ENCODE assay signal across 1 cellular context in genomic region chr5:99004960-99005359, GRCh38.
TF ChIP-seq lines count a peak whose summit lies in the region.

No MANE protein-coding gene starts in this region.

TF ChIP-seq in GM12878, 131 proteins besides CTCF, POLR2A, EP300 and RAD21 (continued from another document and continues in another):
- no peak for TF ChIP-seq ZBTB33 (IDR thresholded peaks at IDR 0.05)
- TF ChIP-seq SUPT20H (IDR thresholded peaks at IDR 0.05; ENCODE audit: borderline replicate concordance, control insufficient read depth, low read depth, low read length), result no peak
- peak; percentile 71 for TF ChIP-seq BCL11A (IDR thresholded peaks at IDR 0.05; ENCODE audit: low read depth, low read length)
- no peak for TF ChIP-seq TARDBP (IDR thresholded peaks at IDR 0.05; ENCODE audit: borderline replicate concordance)
- 0 out of 2 replicates have a peak, but pooled peaks have one; percentile 39 for TF ChIP-seq MEF2A (IDR thresholded peaks at IDR 0.05; ENCODE audit: insufficient read depth, low read depth, low read length)
- no peak for TF ChIP-seq SMAD1 (IDR thresholded peaks at IDR 0.05; ENCODE audit: low read depth, partially characterized antibody)
- peak; percentile 96 for TF ChIP-seq PKNOX1 (IDR thresholded peaks at IDR 0.05)
- TF ChIP-seq SP1 (IDR thresholded peaks at IDR 0.05; ENCODE audit: low read depth, low read length), result no peak
- TF ChIP-seq E4F1 (IDR thresholded peaks at IDR 0.05; ENCODE audit: borderline replicate concordance, partially characterized antibody), result no peak
- no peak for TF ChIP-seq HSF1 (IDR thresholded peaks at IDR 0.05; ENCODE audit: low read depth, low read length)
- no peak; a peak in 1 of 4 replicates for TF ChIP-seq ETV6 (conservative IDR thresholded peaks at IDR 0.05 in 1 of 2, IDR thresholded peaks at IDR 0.05 in 1 of 2; ENCODE audit: borderline replicate concordance in 1 of 2, low read depth in 1 of 2)
- TF ChIP-seq ELK1 (IDR thresholded peaks at IDR 0.05; ENCODE audit: low read depth, low read length), result no peak
- peak; percentile 96 for TF ChIP-seq POU2F2 (IDR thresholded peaks at IDR 0.05; ENCODE audit: borderline replicate concordance, low read depth, low read length)
- TF ChIP-seq STAT1 (conservative IDR thresholded peaks at IDR 0.05), result no peak
- no peak for TF ChIP-seq NFYA (IDR thresholded peaks at IDR 0.05; ENCODE audit: borderline replicate concordance, low read depth, low read length)
- TF ChIP-seq NR2C1 (IDR thresholded peaks at IDR 0.05), result no peak
- TF ChIP-seq SREBF1 (IDR thresholded peaks at IDR 0.05; ENCODE audit: low read length), result no peak
- TF ChIP-seq MAX (IDR thresholded peaks at IDR 0.05; ENCODE audit: low read depth, low read length), result no peak
- peak; percentile 68 for TF ChIP-seq CBFB (IDR thresholded peaks at IDR 0.05; ENCODE audit: low read depth)
- peak in 1 of 2 experiments; percentile 40; a peak in 1 of 4 replicates for TF ChIP-seq IKZF2 (IDR thresholded peaks at IDR 0.05)
- TF ChIP-seq RELA (IDR thresholded peaks at IDR 0.05; ENCODE audit: borderline replicate concordance, partially characterized antibody), result no peak
- TF ChIP-seq USF2 (IDR thresholded peaks at IDR 0.05; ENCODE audit: borderline replicate concordance, low read depth, low read length), result no peak
- TF ChIP-seq RAD51 (IDR thresholded peaks at IDR 0.05), result no peak
- no peak for TF ChIP-seq MTA3 (IDR thresholded peaks at IDR 0.05; ENCODE audit: borderline replicate concordance, low read length)
- no peak for TF ChIP-seq CHD4 (IDR thresholded peaks at IDR 0.05)
- TF ChIP-seq JUNB (IDR thresholded peaks at IDR 0.05), result peak; percentile 58; the same call in 1 of the 2 replicates
- TF ChIP-seq CUX1 (IDR thresholded peaks at IDR 0.05; ENCODE audit: insufficient replicate concordance, low read depth, low read length), result no peak
- TF ChIP-seq USF1 (IDR thresholded peaks at IDR 0.05; ENCODE audit: borderline replicate concordance, extremely low read length, insufficient read depth, low read depth, low read length), result no peak
- TF ChIP-seq NR2C2 (IDR thresholded peaks at IDR 0.05; ENCODE audit: borderline replicate concordance, control insufficient read depth, insufficient read length, low read depth), result no peak
- TF ChIP-seq MTA2 (IDR thresholded peaks at IDR 0.05; ENCODE audit: low read depth), result peak; percentile 67; the same call in 1 of the 2 replicates
- TF ChIP-seq POLR2AphosphoS2 (IDR thresholded peaks at IDR 0.05; ENCODE audit: low read depth, low read length), result no peak
- peak; percentile 58 for TF ChIP-seq ZNF24 (IDR thresholded peaks at IDR 0.05)
- no peak for TF ChIP-seq RBBP5 (conservative IDR thresholded peaks at IDR 0.05)
- no peak for TF ChIP-seq KLF5 (IDR thresholded peaks at IDR 0.05; ENCODE audit: partially characterized antibody)
- no peak for TF ChIP-seq ZNF622 (IDR thresholded peaks at IDR 0.05)
- 0 out of 2 replicates have a peak, but pooled peaks have one; percentile 30 for TF ChIP-seq YY1 (IDR thresholded peaks at IDR 0.05; ENCODE audit: low read depth, low read length)
- no peak for TF ChIP-seq RB1 (IDR thresholded peaks at IDR 0.05; ENCODE audit: borderline replicate concordance)
- TF ChIP-seq RELB (IDR thresholded peaks at IDR 0.05; ENCODE audit: low read depth), result no peak
- TF ChIP-seq ATF3 (IDR thresholded peaks at IDR 0.05; ENCODE audit: borderline replicate concordance, extremely low read depth, low read depth, low read length), result no peak
- no peak for TF ChIP-seq RFX5 (IDR thresholded peaks at IDR 0.05; ENCODE audit: low read depth, low read length)
- TF ChIP-seq ZNF274 (IDR thresholded peaks at IDR 0.05; ENCODE audit: insufficient read depth, insufficient read length), result no peak
- TF ChIP-seq WRNIP1 (IDR thresholded peaks at IDR 0.05; ENCODE audit: borderline replicate concordance, low read depth, low read length), result no peak
- no peak for TF ChIP-seq RCOR1 (conservative IDR thresholded peaks at IDR 0.05; ENCODE audit: low read depth, low read length)
